In genomic region chr13:72983085-72983768, GRCh38 we compare ENCODE assay signal across 1 cellular context.
TF ChIP-seq lines count a peak whose summit lies in the region.

No MANE protein-coding gene starts in this region.

TF ChIP-seq in SK-N-SH treated with all-trans-retinoic acid at 6 μM for 48 hours, 23 proteins besides CTCF, POLR2A, EP300 and RAD21 (continued from another document):
- TF ChIP-seq, protein P1, sequence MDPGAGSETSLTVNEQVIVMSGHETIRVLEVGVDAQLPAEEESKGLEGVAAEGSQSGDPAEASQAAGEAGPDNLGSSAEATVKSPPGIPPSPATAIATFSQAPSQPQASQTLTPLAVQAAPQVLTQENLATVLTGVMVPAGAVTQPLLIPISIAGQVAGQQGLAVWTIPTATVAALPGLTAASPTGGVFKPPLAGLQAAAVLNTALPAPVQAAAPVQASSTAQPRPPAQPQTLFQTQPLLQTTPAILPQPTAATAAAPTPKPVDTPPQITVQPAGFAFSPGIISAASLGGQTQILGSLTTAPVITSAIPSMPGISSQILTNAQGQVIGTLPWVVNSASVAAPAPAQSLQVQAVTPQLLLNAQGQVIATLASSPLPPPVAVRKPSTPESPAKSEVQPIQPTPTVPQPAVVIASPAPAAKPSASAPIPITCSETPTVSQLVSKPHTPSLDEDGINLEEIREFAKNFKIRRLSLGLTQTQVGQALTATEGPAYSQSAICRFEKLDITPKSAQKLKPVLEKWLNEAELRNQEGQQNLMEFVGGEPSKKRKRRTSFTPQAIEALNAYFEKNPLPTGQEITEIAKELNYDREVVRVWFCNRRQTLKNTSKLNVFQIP (CRISPR knock-in tag; IDR thresholded peaks at IDR 0.05; ENCODE audit: borderline replicate concordance, low read depth): no peak
- no peak for TF ChIP-seq ZFP3 (CRISPR knock-in tag; IDR thresholded peaks at IDR 0.05)
- no peak for TF ChIP-seq PATZ1 (CRISPR knock-in tag; IDR thresholded peaks at IDR 0.05; ENCODE audit: borderline replicate concordance)
- TF ChIP-seq, protein P2, sequence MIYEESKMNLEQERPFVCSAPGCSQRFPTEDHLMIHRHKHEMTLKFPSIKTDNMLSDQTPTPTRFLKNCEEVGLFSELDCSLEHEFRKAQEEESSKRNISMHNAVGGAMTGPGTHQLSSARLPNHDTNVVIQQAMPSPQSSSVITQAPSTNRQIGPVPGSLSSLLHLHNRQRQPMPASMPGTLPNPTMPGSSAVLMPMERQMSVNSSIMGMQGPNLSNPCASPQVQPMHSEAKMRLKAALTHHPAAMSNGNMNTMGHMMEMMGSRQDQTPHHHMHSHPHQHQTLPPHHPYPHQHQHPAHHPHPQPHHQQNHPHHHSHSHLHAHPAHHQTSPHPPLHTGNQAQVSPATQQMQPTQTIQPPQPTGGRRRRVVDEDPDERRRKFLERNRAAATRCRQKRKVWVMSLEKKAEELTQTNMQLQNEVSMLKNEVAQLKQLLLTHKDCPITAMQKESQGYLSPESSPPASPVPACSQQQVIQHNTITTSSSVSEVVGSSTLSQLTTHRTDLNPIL (CRISPR knock-in tag; IDR thresholded peaks at IDR 0.05; ENCODE audit: low read depth): no peak
- no peak for TF ChIP-seq ZC3H10 (CRISPR knock-in tag; IDR thresholded peaks at IDR 0.05)
